1 cellular context compared by ENCODE assay signal in genomic region chr20:53939554-53940355, GRCh38.
TF ChIP-seq lines count a peak whose summit lies in the region.

No MANE protein-coding gene starts in this region.

TF ChIP-seq in HepG2, 621 proteins besides CTCF, POLR2A, EP300 and RAD21 (continued from another document and continues in another):
- TF ChIP-seq, protein P1, sequence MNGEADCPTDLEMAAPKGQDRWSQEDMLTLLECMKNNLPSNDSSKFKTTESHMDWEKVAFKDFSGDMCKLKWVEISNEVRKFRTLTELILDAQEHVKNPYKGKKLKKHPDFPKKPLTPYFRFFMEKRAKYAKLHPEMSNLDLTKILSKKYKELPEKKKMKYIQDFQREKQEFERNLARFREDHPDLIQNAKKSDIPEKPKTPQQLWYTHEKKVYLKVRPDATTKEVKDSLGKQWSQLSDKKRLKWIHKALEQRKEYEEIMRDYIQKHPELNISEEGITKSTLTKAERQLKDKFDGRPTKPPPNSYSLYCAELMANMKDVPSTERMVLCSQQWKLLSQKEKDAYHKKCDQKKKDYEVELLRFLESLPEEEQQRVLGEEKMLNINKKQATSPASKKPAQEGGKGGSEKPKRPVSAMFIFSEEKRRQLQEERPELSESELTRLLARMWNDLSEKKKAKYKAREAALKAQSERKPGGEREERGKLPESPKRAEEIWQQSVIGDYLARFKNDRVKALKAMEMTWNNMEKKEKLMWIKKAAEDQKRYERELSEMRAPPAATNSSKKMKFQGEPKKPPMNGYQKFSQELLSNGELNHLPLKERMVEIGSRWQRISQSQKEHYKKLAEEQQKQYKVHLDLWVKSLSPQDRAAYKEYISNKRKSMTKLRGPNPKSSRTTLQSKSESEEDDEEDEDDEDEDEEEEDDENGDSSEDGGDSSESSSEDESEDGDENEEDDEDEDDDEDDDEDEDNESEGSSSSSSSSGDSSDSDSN (CRISPR knock-in tag; IDR thresholded peaks at IDR 0.05), result no peak
- TF ChIP-seq IRF9 (CRISPR knock-in tag; IDR thresholded peaks at IDR 0.05; ENCODE audit: borderline replicate concordance), result no peak
- TF ChIP-seq REXO4 (CRISPR knock-in tag; IDR thresholded peaks at IDR 0.05; ENCODE audit: borderline replicate concordance), result no peak
- no peak for TF ChIP-seq RNF219 (CRISPR knock-in tag; IDR thresholded peaks at IDR 0.05)
- peak; percentile 74 for TF ChIP-seq ZNF605 (CRISPR knock-in tag; IDR thresholded peaks at IDR 0.05)
- peak; percentile 83 for TF ChIP-seq KDM2A (CRISPR knock-in tag; IDR thresholded peaks at IDR 0.05; ENCODE audit: borderline replicate concordance, low read depth)
- TF ChIP-seq HOXA5 (CRISPR knock-in tag; IDR thresholded peaks at IDR 0.05), result no peak
- TF ChIP-seq MZF1 (CRISPR knock-in tag; IDR thresholded peaks at IDR 0.05; ENCODE audit: borderline replicate concordance), result no peak
- TF ChIP-seq SMARCE1 (IDR thresholded peaks at IDR 0.05; ENCODE audit: borderline replicate concordance), result no peak
- 0 out of 2 replicates have a peak, but pooled peaks have one; percentile 34 for TF ChIP-seq MAX (IDR thresholded peaks at IDR 0.05)
- TF ChIP-seq NCOR1 (IDR thresholded peaks at IDR 0.05; ENCODE audit: borderline replicate concordance, low read length), result no peak
- TF ChIP-seq SMYD3 (CRISPR knock-in tag; IDR thresholded peaks at IDR 0.05), result peak; percentile 68; the same call in 1 of the 2 replicates
- no peak for TF ChIP-seq MTA1 (CRISPR knock-in tag; IDR thresholded peaks at IDR 0.05; ENCODE audit: borderline replicate concordance)
- TF ChIP-seq ZNF83 (CRISPR knock-in tag; IDR thresholded peaks at IDR 0.05; ENCODE audit: borderline replicate concordance), result no peak
- TF ChIP-seq ZNF607 (CRISPR knock-in tag; IDR thresholded peaks at IDR 0.05; ENCODE audit: borderline replicate concordance), result peak; percentile 54; the same call in 1 of the 2 replicates
- TF ChIP-seq CENPX (CRISPR knock-in tag; IDR thresholded peaks at IDR 0.05), result no peak
- TF ChIP-seq NAIF1 (CRISPR knock-in tag; IDR thresholded peaks at IDR 0.05; ENCODE audit: borderline replicate concordance), result no peak
- no peak for TF ChIP-seq HNF4G (IDR thresholded peaks at IDR 0.05; ENCODE audit: borderline replicate concordance, low read depth, low read length)
- TF ChIP-seq HNF4G (CRISPR knock-in tag; IDR thresholded peaks at IDR 0.05; ENCODE audit: borderline replicate concordance, low read depth), result no peak
- no peak for TF ChIP-seq ZKSCAN5 (CRISPR knock-in tag; IDR thresholded peaks at IDR 0.05)
- no peak for TF ChIP-seq ZFYVE20 (CRISPR knock-in tag; IDR thresholded peaks at IDR 0.05; ENCODE audit: borderline replicate concordance, low read depth)
- TF ChIP-seq, protein P2, sequence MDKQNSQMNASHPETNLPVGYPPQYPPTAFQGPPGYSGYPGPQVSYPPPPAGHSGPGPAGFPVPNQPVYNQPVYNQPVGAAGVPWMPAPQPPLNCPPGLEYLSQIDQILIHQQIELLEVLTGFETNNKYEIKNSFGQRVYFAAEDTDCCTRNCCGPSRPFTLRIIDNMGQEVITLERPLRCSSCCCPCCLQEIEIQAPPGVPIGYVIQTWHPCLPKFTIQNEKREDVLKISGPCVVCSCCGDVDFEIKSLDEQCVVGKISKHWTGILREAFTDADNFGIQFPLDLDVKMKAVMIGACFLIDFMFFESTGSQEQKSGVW (CRISPR knock-in tag; IDR thresholded peaks at IDR 0.05; ENCODE audit: borderline replicate concordance), result no peak
- no peak for TF ChIP-seq ZNF274 (CRISPR knock-in tag; IDR thresholded peaks at IDR 0.05)
- no peak; the same call in 1 of the 2 replicates for TF ChIP-seq ZNF556 (CRISPR knock-in tag; IDR thresholded peaks at IDR 0.05; ENCODE audit: borderline replicate concordance)
- TF ChIP-seq, protein P3, sequence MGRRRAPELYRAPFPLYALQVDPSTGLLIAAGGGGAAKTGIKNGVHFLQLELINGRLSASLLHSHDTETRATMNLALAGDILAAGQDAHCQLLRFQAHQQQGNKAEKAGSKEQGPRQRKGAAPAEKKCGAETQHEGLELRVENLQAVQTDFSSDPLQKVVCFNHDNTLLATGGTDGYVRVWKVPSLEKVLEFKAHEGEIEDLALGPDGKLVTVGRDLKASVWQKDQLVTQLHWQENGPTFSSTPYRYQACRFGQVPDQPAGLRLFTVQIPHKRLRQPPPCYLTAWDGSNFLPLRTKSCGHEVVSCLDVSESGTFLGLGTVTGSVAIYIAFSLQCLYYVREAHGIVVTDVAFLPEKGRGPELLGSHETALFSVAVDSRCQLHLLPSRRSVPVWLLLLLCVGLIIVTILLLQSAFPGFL (CRISPR knock-in tag; IDR thresholded peaks at IDR 0.05), result no peak
- TF ChIP-seq NR2F1 (CRISPR knock-in tag; IDR thresholded peaks at IDR 0.05), result no peak
- TF ChIP-seq, protein P4, sequence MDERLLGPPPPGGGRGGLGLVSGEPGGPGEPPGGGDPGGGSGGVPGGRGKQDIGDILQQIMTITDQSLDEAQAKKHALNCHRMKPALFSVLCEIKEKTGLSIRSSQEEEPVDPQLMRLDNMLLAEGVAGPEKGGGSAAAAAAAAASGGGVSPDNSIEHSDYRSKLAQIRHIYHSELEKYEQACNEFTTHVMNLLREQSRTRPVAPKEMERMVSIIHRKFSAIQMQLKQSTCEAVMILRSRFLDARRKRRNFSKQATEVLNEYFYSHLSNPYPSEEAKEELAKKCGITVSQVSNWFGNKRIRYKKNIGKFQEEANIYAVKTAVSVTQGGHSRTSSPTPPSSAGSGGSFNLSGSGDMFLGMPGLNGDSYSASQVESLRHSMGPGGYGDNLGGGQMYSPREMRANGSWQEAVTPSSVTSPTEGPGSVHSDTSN (CRISPR knock-in tag; IDR thresholded peaks at IDR 0.05), result no peak
- no peak for TF ChIP-seq GLMP (CRISPR knock-in tag; IDR thresholded peaks at IDR 0.05; ENCODE audit: borderline replicate concordance)
- TF ChIP-seq KMT2B (CRISPR knock-in tag; IDR thresholded peaks at IDR 0.05), result peak; percentile 51; the same call in 1 of the 2 replicates
- TF ChIP-seq HNRNPK (IDR thresholded peaks at IDR 0.05; ENCODE audit: low read depth, low read length, poor library complexity, severe bottlenecking), result no peak
- TF ChIP-seq, protein P5, sequence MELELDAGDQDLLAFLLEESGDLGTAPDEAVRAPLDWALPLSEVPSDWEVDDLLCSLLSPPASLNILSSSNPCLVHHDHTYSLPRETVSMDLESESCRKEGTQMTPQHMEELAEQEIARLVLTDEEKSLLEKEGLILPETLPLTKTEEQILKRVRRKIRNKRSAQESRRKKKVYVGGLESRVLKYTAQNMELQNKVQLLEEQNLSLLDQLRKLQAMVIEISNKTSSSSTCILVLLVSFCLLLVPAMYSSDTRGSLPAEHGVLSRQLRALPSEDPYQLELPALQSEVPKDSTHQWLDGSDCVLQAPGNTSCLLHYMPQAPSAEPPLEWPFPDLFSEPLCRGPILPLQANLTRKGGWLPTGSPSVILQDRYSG (CRISPR knock-in tag; IDR thresholded peaks at IDR 0.05), result no peak
- TF ChIP-seq DMTF1 (CRISPR knock-in tag; IDR thresholded peaks at IDR 0.05), result 0 out of 2 replicates have a peak, but pooled peaks have one; percentile 70
- TF ChIP-seq ATF1 (CRISPR knock-in tag; IDR thresholded peaks at IDR 0.05), result no peak
- TF ChIP-seq SNAPC2 (CRISPR knock-in tag; IDR thresholded peaks at IDR 0.05), result peak; percentile 76; the same call in 1 of the 2 replicates
- no peak for TF ChIP-seq FIP1L1 (IDR thresholded peaks at IDR 0.05; ENCODE audit: borderline replicate concordance, insufficient read depth, low read depth, low read length)
- TF ChIP-seq KDM6A (CRISPR knock-in tag; IDR thresholded peaks at IDR 0.05; ENCODE audit: low read depth), result 0 out of 2 replicates have a peak, but pooled peaks have one; percentile 19
- TF ChIP-seq ZNF772 (CRISPR knock-in tag; IDR thresholded peaks at IDR 0.05), result no peak
- peak; percentile 52 for TF ChIP-seq CCAR2 (optimal IDR thresholded peaks at IDR 0.05; ENCODE audit: low read depth, low read length)
- TF ChIP-seq ZNF562 (CRISPR knock-in tag; IDR thresholded peaks at IDR 0.05; ENCODE audit: borderline replicate concordance), result no peak
- peak; percentile 89 for TF ChIP-seq YY1 (IDR thresholded peaks at IDR 0.05; ENCODE audit: insufficient read depth, insufficient replicate concordance, low read depth, low read length)
- no peak for TF ChIP-seq ZNF652 (CRISPR knock-in tag; IDR thresholded peaks at IDR 0.05; ENCODE audit: borderline replicate concordance, low read depth)
- no peak for TF ChIP-seq SYNCRIP (IDR thresholded peaks at IDR 0.05; ENCODE audit: insufficient read depth, low read depth, low read length)
- TF ChIP-seq SETDB1 (CRISPR knock-in tag; IDR thresholded peaks at IDR 0.05; ENCODE audit: borderline replicate concordance), result no peak
- peak; percentile 42; the same call in 1 of the 2 replicates for TF ChIP-seq MTF2 (CRISPR knock-in tag; IDR thresholded peaks at IDR 0.05; ENCODE audit: borderline replicate concordance)
- TF ChIP-seq HNRNPUL1 (IDR thresholded peaks at IDR 0.05; ENCODE audit: low read depth, low read length), result no peak
- peak; percentile 34; the same call in 1 of the 2 replicates for TF ChIP-seq NR2F6 (IDR thresholded peaks at IDR 0.05)
- peak; percentile 51; the same call in 1 of the 2 replicates for TF ChIP-seq NR2F6 (CRISPR knock-in tag; IDR thresholded peaks at IDR 0.05)
- peak; percentile 30 for TF ChIP-seq ZEB1 (IDR thresholded peaks at IDR 0.05; ENCODE audit: insufficient replicate concordance, low read depth)
- TF ChIP-seq, protein P6, sequence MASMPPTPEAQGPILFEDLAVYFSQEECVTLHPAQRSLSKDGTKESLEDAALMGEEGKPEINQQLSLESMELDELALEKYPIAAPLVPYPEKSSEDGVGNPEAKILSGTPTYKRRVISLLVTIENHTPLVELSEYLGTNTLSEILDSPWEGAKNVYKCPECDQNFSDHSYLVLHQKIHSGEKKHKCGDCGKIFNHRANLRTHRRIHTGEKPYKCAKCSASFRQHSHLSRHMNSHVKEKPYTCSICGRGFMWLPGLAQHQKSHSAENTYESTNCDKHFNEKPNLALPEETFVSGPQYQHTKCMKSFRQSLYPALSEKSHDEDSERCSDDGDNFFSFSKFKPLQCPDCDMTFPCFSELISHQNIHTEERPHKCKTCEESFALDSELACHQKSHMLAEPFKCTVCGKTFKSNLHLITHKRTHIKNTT (CRISPR knock-in tag; IDR thresholded peaks at IDR 0.05), result no peak
- TF ChIP-seq, protein P7, sequence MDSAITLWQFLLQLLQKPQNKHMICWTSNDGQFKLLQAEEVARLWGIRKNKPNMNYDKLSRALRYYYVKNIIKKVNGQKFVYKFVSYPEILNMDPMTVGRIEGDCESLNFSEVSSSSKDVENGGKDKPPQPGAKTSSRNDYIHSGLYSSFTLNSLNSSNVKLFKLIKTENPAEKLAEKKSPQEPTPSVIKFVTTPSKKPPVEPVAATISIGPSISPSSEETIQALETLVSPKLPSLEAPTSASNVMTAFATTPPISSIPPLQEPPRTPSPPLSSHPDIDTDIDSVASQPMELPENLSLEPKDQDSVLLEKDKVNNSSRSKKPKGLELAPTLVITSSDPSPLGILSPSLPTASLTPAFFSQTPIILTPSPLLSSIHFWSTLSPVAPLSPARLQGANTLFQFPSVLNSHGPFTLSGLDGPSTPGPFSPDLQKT (CRISPR knock-in tag; IDR thresholded peaks at IDR 0.05; ENCODE audit: borderline replicate concordance), result no peak
- no peak for TF ChIP-seq ZNF879 (CRISPR knock-in tag; IDR thresholded peaks at IDR 0.05)
- TF ChIP-seq IKZF1 (IDR thresholded peaks at IDR 0.05), result no peak
